ENCODE assay signal across 1 cellular context in genomic region chr12:33581613-33582122, GRCh38.
TF ChIP-seq lines count a peak whose summit lies in the region.

No MANE protein-coding gene starts in this region.

TF ChIP-seq in GM12878, 131 proteins besides CTCF, POLR2A, EP300 and RAD21:
- TF ChIP-seq POLR2AphosphoS5 (IDR thresholded peaks at IDR 0.05; ENCODE audit: low read length) (no peak), IRF5 (IDR thresholded peaks at IDR 0.05; ENCODE audit: borderline replicate concordance) (no peak), ZBTB40 (IDR thresholded peaks at IDR 0.05; ENCODE audit: borderline replicate concordance) (no peak), CBX5 (IDR thresholded peaks at IDR 0.05; ENCODE audit: low read depth) (no peak), POU2F2 (IDR thresholded peaks at IDR 0.05; ENCODE audit: borderline replicate concordance, low read depth, low read length) (no peak), MEF2A (IDR thresholded peaks at IDR 0.05; ENCODE audit: insufficient read depth, low read depth, low read length) (no peak), PML (IDR thresholded peaks at IDR 0.05; ENCODE audit: low read length) (no peak), IRF4 (IDR thresholded peaks at IDR 0.05; ENCODE audit: low read depth, low read length) (no peak), BHLHE40 (IDR thresholded peaks at IDR 0.05; ENCODE audit: borderline replicate concordance in 1 of 2, low read depth in 2 of 2, low read length in 1 of 2) (peak; percentile 70 to 75; a peak in 2 of 4 replicates), SKIL (IDR thresholded peaks at IDR 0.05; ENCODE audit: low read depth, poor library complexity, severe bottlenecking) (no peak), PRDM15 (CRISPR knock-in tag; IDR thresholded peaks at IDR 0.05) (no peak), TARDBP (IDR thresholded peaks at IDR 0.05; ENCODE audit: borderline replicate concordance) (no peak), SUPT20H (IDR thresholded peaks at IDR 0.05; ENCODE audit: borderline replicate concordance, control insufficient read depth, low read depth, low read length) (no peak), SREBF1 (IDR thresholded peaks at IDR 0.05; ENCODE audit: low read length) (no peak), NR2F1 (conservative IDR thresholded peaks at IDR 0.05) (0 out of 2 replicates have a peak, but pooled peaks have one; percentile 15), MTA2 (IDR thresholded peaks at IDR 0.05; ENCODE audit: low read depth) (peak; percentile 89), SPI1 (IDR thresholded peaks at IDR 0.05; ENCODE audit: borderline replicate concordance, insufficient read depth, low read depth, low read length) (no peak), ZNF274 (IDR thresholded peaks at IDR 0.05; ENCODE audit: insufficient read depth, insufficient read length) (no peak), IKZF2 (IDR thresholded peaks at IDR 0.05) (peak in 1 of 2 experiments; percentile 51; a peak in 2 of 4 replicates), BMI1 (IDR thresholded peaks at IDR 0.05; ENCODE audit: borderline replicate concordance) (no peak)
- TF ChIP-seq, protein P1, sequence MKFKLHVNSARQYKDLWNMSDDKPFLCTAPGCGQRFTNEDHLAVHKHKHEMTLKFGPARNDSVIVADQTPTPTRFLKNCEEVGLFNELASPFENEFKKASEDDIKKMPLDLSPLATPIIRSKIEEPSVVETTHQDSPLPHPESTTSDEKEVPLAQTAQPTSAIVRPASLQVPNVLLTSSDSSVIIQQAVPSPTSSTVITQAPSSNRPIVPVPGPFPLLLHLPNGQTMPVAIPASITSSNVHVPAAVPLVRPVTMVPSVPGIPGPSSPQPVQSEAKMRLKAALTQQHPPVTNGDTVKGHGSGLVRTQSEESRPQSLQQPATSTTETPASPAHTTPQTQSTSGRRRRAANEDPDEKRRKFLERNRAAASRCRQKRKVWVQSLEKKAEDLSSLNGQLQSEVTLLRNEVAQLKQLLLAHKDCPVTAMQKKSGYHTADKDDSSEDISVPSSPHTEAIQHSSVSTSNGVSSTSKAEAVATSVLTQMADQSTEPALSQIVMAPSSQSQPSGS (IDR thresholded peaks at IDR 0.05; ENCODE audit: low read length): no peak
